30 cellular contexts compared by ENCODE assay signal in genomic region chr13:78133511-78133910, GRCh38.
"Had no signal": no experiment of that assay in that cellular context is flagged by ENCODE, and none has a peak within 500 bp of the region (broad histone marks: within the 10 kb centered on the region; RNA-seq: fewer than 3 reads in every experiment).

No MANE protein-coding gene starts in this region.

- H3K27me3 Mint-ChIP-seq: activated naive CD8-positive, alpha-beta T cell had no signal

- H3K4me1 Mint-ChIP-seq: central memory CD8-positive, alpha-beta T cell; endodermal cell had no signal

- H3K36me3 ChIP-seq: brain microvascular endothelial cell, gastrocnemius medialis, heart left ventricle, WERI-Rb-1 had no signal

- H3K9me3 Mint-ChIP-seq: activated B cell treated with CpG ODN at 0.5 μM for 24 hours; activated CD8-positive, alpha-beta T cell treated with anti-CD3 and anti-CD28 coated beads for 36 hours; activated T-cell treated with anti-CD3 and anti-CD28 coated beads, Interleukin-2, amount 50 U/mL, for 4 hours; activated T-helper 17 cell treated with anti-CD3 and anti-CD28 coated beads, Interleukin-2, amount 50 U/mL, for 72 hours; central memory CD8-positive, alpha-beta T cell; dendritic cell treated with granulocyte-macrophage colony-stimulating factor and Interleukin-4, amounts not matched to agents 40 ng/mL and 50 ng/mL, for 4 days; endodermal cell had no signal

- H3K4me3 ChIP-seq: coronary artery, dorsolateral prefrontal cortex, gastrocnemius medialis, heart left ventricle had no signal

- H3K27ac ChIP-seq: brain microvascular endothelial cell, coronary artery, dorsolateral prefrontal cortex, gastrocnemius medialis, heart left ventricle, WERI-Rb-1 had no signal

- H3K4me1 ChIP-seq: gastrocnemius medialis had no signal

- H3K27ac Mint-ChIP-seq: activated B cell treated with CpG ODN at 0.5 μM for 24 hours; activated CD8-positive, alpha-beta T cell treated with anti-CD3 and anti-CD28 coated beads for 36 hours; activated naive CD8-positive, alpha-beta T cell; activated T-helper 17 cell treated with anti-CD3 and anti-CD28 coated beads, Interleukin-2, amount 50 U/mL, for 72 hours; dendritic cell treated with granulocyte-macrophage colony-stimulating factor and Interleukin-4, amounts not matched to agents 40 ng/mL and 50 ng/mL, for 4 days; endodermal cell had no signal

- DNase-seq: activated B cell treated with CpG ODN at 0.5 μM for 24 hours; activated CD4-positive, alpha-beta T cell treated with anti-CD3 and anti-CD28 coated beads for 48 hours; activated CD4-positive, alpha-beta T cell treated with anti-CD3 and anti-CD28 coated beads, Interleukin-2, amount 50 U/mL, for 1 hour; activated CD4-positive, alpha-beta T cell treated with anti-CD3 and anti-CD28 coated beads, Interleukin-2, amount 50 U/mL, for 48 hours; activated CD8-positive, alpha-beta memory T cell treated with anti-CD3 and anti-CD28 coated beads for 24 hours; activated CD8-positive, alpha-beta T cell treated with anti-CD3 and anti-CD28 coated beads for 36 hours; activated effector memory CD4-positive, alpha-beta T cell treated with Interleukin-2 at 50 U/mL for 16 hours; activated gamma-delta T cell treated with Interleukin-2 at 50 U/mL for 16 hours; activated naive CD4-positive, alpha-beta T cell treated with anti-CD3 and anti-CD28 coated beads, Interleukin-2, amount 50 U/mL, for 16 hours; activated naive CD4-positive, alpha-beta T cell treated with Interleukin-2 at 50 U/mL for 16 hours; activated T-cell treated with anti-CD3 and anti-CD28 coated beads, Interleukin-2, amount 50 U/mL, for 4 hours; amniotic stem cell; anterior cingulate cortex; brain microvascular endothelial cell; dorsolateral prefrontal cortex; effector memory CD4-positive, alpha-beta T cell; endodermal cell; foreskin fibroblast; gastrocnemius medialis; glutamatergic neuron; heart left ventricle; T-helper 9 cell; WERI-Rb-1 had no signal

- H3K4me3 Mint-ChIP-seq: activated B cell treated with CpG ODN at 0.5 μM for 24 hours; activated CD8-positive, alpha-beta T cell treated with anti-CD3 and anti-CD28 coated beads for 36 hours; activated naive CD8-positive, alpha-beta T cell; activated T-cell treated with anti-CD3 and anti-CD28 coated beads, Interleukin-2, amount 50 U/mL, for 4 hours; activated T-helper 17 cell treated with anti-CD3 and anti-CD28 coated beads, Interleukin-2, amount 50 U/mL, for 72 hours; central memory CD8-positive, alpha-beta T cell; dendritic cell treated with granulocyte-macrophage colony-stimulating factor and Interleukin-4, amounts not matched to agents 40 ng/mL and 50 ng/mL, for 4 days; endodermal cell had no signal

- H3K36me3 Mint-ChIP-seq: activated naive CD8-positive, alpha-beta T cell had no signal

- H3K9me3 ChIP-seq: gastrocnemius medialis, heart left ventricle had no signal

- ATAC-seq: activated CD4-positive, CD25-positive, alpha-beta regulatory T cell treated with anti-CD3 and anti-CD28 coated beads, Interleukin-2, amount 50 U/mL, for 24 hours; activated CD8-positive, alpha-beta T cell treated with anti-CD3 and anti-CD28 coated beads for 36 hours; activated T-cell treated with anti-CD3 and anti-CD28 coated beads, Interleukin-2, amount 50 U/mL, for 4 hours; activated T-helper 17 cell treated with anti-CD3 and anti-CD28 coated beads, Interleukin-2, amount 50 U/mL, for 72 hours; esophagus mucosa; gastrocnemius medialis; heart left ventricle had no signal

- H3K27me3 ChIP-seq: brain microvascular endothelial cell, dorsolateral prefrontal cortex, gastrocnemius medialis had no signal
